In genomic region chr17:50036455-50037320, GRCh38 we compare ENCODE assay signal across 17 cellular contexts. TPM values are rescaled to one million over a fixed set of nuclear protein-coding genes. Genes with fewer than 3 reads are reported as not detected.
A peak's percentile ranks its signal among the peaks of the same experiment; 100 is the strongest.
DNase-seq lines count a peak whose midpoint lies in the region; ATAC-seq, FAIRE-seq and TF ChIP-seq lines count a peak whose summit lies in the region.
"Had no signal": no experiment of that assay in that cellular context is flagged by ENCODE, and none has a peak within 500 bp of the region (broad histone marks: within the 10 kb centered on the region; RNA-seq: fewer than 3 reads in every experiment).

No MANE protein-coding gene starts in this region.

- no peak for TF ChIP-seq POLR2A in HepG2 (IDR thresholded peaks at IDR 0.05; ENCODE audit: insufficient read depth in 1 of 2, low read depth in 2 of 2, low read length in 2 of 2)

- FAIRE-seq in HepG2 (lab: Jason Lieb, UNC) = peak; percentile 4
- FAIRE-seq: G401.6 had no signal

- DNase-seq in H7 = peak; percentile 37
- DNase-seq in PC-9 = no peak
- no peak for DNase-seq in HepG2 (ENCODE audit: low spot score)
- DNase-seq in hepatic stellate cell (ENCODE audit: low spot score) = no peak
- no peak for DNase-seq in activated naive CD4-positive, alpha-beta T cell (lab: John Stamatoyannopoulos, UW)
- DNase-seq in stimulated activated naive CD4-positive, alpha-beta T cell (lab: John Stamatoyannopoulos, UW) = no peak
- no peak for DNase-seq in ACHN
- DNase-seq: activated T-cell treated with anti-CD3 and anti-CD28 coated beads, Interleukin-2, amount 50 U/mL, for 4 hours; NCI-H1694 treated with DMSO at 0.1 percent for 48 hours; occipital lobe; OCI-M1; stimulated activated CD4-positive, alpha-beta T cell treated with anti-CD3 and anti-CD28 coated beads, Interleukin-15, amount 100 ng/mL, for 24 hours; stimulated activated CD8-positive, alpha-beta memory T cell treated with anti-CD3 and anti-CD28 coated beads, Interleukin-4, amount 100 ng/mL, for 48 hours; T-cell had no signal

- H3K79me2 ChIP-seq in PC-9 (ENCODE audit: low read depth) (no peaks in the 10 kb centered on the region), HepG2 (ENCODE audit: insufficient read depth, low read length) (no peaks in the 10 kb centered on the region)

- POLR2A ChIA-PET in PC-9 (lab: Charles Lee; ENCODE audit: unreplicated experiment) = interaction anchor here (0.6 kb wide), 1 partner anchor 359 kb away, joined by 10 read pairs; no protein-coding TSS in a partner anchor
- POLR2A ChIA-PET in HepG2 (lab: Yijun Ruan, JAX) = no interaction called here

- peak; percentile 47 for ATAC-seq in HepG2
- ATAC-seq in stimulated activated memory B cell treated with anti-CD40 and anti-IgM and Interleukin-4, amounts not matched to agents 10 μg/mL and 1 μg/mL and 100 μg/mL, for 72 hours = peak; percentile 29
- ATAC-seq: activated T-cell treated with anti-CD3 and anti-CD28 coated beads, Interleukin-2, amount 50 U/mL, for 4 hours; T-cell had no signal

- H3K36me3 Mint-ChIP-seq in stimulated activated memory B cell treated with anti-CD40 and anti-IgM and Interleukin-4, amounts not matched to agents 10 μg/mL and 1 μg/mL and 100 μg/mL, for 72 hours = no peaks in the 10 kb centered on the region
- H3K36me3 Mint-ChIP-seq: CD14-positive monocyte, T-cell had no signal

- in situ Hi-C loops in HepG2 (cut with HindIII; ENCODE audit: extremely low pct_ligation_motif_present, low pct_unique_long_range_greater_than_20kb) = no loop called here
- in situ Hi-C loops in ACHN (cut with HindIII; ENCODE audit: low pct_ligation_motif_present, low pct_unique_long_range_greater_than_20kb, low sequenced_read_pairs) = no loop called here

- H3K36me3 ChIP-seq in H7 (replicated peaks; ENCODE audit: control insufficient read depth, insufficient read depth, low read length) (no peaks in the 10 kb centered on the region), PC-9 (ENCODE audit: low read depth) (no peaks in the 10 kb centered on the region), HepG2 (replicated peaks in 1 of 2; ENCODE audit: control insufficient read depth in 1 of 2, insufficient read depth in 2 of 2, low read length in 2 of 2) (no peaks in the 10 kb centered on the region)

- WGBS in HepG2 (ENCODE audit: low lambda C conversion rate) = 5% methylated on average over 11 of the region's 12 CpGs

- H3K27me3 ChIP-seq in H7 (ENCODE audit: control insufficient read depth, insufficient read depth, low read length) = no peaks in the 10 kb centered on the region
- no peaks in the 10 kb centered on the region for H3K27me3 ChIP-seq in PC-9 (ENCODE audit: insufficient read depth, low read depth)
- H3K27me3 ChIP-seq in HepG2 (ENCODE audit: control insufficient read depth in 1 of 2, insufficient read depth in 2 of 2, low read length in 2 of 2) = peaks cover 0 to 9% of the 10 kb centered on the region in 2 experiments; a peak in 3 of 5 replicates

- intact Hi-C loops in PC-9 (cut with micrococcal nuclease; ENCODE audit: unreplicated experiment) (no loop called here), HepG2 (cut with micrococcal nuclease; ENCODE audit: unreplicated experiment) (no loop called here)

- H3K27ac ChIP-seq in PC-9 = no peak overlapping the region
- H3K27ac ChIP-seq in HepG2 (ENCODE audit: extremely low read length, insufficient read depth, low read length) = no peak overlapping the region

- no peak for TF ChIP-seq CTCF in PC-9 (conservative IDR thresholded peaks at IDR 0.05)
- no peak for TF ChIP-seq CTCF in HepG2 (CRISPR knock-in tag; IDR thresholded peaks at IDR 0.05)

- CTCF ChIA-PET in PC-9 (lab: Charles Lee) = interaction anchor here (0.6 kb wide), 1 partner anchor 11 kb away, joined by 3 read pairs; no protein-coding TSS in a partner anchor
- CTCF ChIA-PET in HepG2 (lab: Yijun Ruan, JAX; ENCODE audit: low intra/inter-chr PET ratio, low total read pairs) = no interaction called here

- no peak overlapping the region for H3K9ac ChIP-seq in HepG2 (ENCODE audit: insufficient read depth, low read depth, low read length)

- no peak for TF ChIP-seq RAD21 in HepG2 (CRISPR knock-in tag; IDR thresholded peaks at IDR 0.05)

- H3K9me2 ChIP-seq in PC-9 (ENCODE audit: insufficient read depth) = no peaks in the 10 kb centered on the region

- no peaks in the 10 kb centered on the region for H3K9me3 ChIP-seq in PC-9 (ENCODE audit: insufficient read depth, low read depth)
- no peaks in the 10 kb centered on the region for H3K9me3 ChIP-seq in HepG2 (ENCODE audit: low read length)

- BruUV-seq in PC-9 (replicated peaks; lab: Mats Ljungman, UMichigan) (no TSS peak), HepG2 (replicated peaks; lab: Mats Ljungman, UMichigan) (no TSS peak)

- H3K4me3 ChIP-seq in H7 (ENCODE audit: insufficient read depth, low read depth, low read length) = no peak overlapping the region
- H3K4me3 ChIP-seq in PC-9 = no peak overlapping the region
- no peak overlapping the region; a peak in 1 of 6 replicates for H3K4me3 ChIP-seq in HepG2 (replicated peaks in 1 of 3; ENCODE audit: insufficient read depth in 1 of 3, low read depth in 2 of 3, low read length in 3 of 3)

- H3K4me2 ChIP-seq in PC-9 (peak overlapping the region; percentile 44; the same call in 1 of the 2 replicates), HepG2 (ENCODE audit: low read depth, low read length) (peak overlapping the region; percentile 33)

- H3K4me1 ChIP-seq in PC-9 (replicated peaks; ENCODE audit: insufficient read depth) (peaks cover 30% of the 10 kb centered on the region), HepG2 (ENCODE audit: insufficient read depth, low read length) (peaks cover 34% of the 10 kb centered on the region)

- H3K27ac Mint-ChIP-seq in stimulated activated memory B cell treated with anti-CD40 and anti-IgM and Interleukin-4, amounts not matched to agents 10 μg/mL and 1 μg/mL and 100 μg/mL, for 72 hours = no peak overlapping the region
- H3K27ac Mint-ChIP-seq: T-cell had no signal

- peak in 1 of 2 experiments; percentile 13; a peak in 1 of 4 replicates for TF ChIP-seq EP300 in HepG2 (IDR thresholded peaks at IDR 0.05; ENCODE audit: low read depth in 2 of 2, low read length in 2 of 2)
- no peak for TF ChIP-seq EP300 in HepG2 (CRISPR knock-in tag; IDR thresholded peaks at IDR 0.05; ENCODE audit: borderline replicate concordance)

- no peaks in the 10 kb centered on the region for H4K20me1 ChIP-seq in PC-9 (ENCODE audit: insufficient read depth)
- no peaks in the 10 kb centered on the region for H4K20me1 ChIP-seq in HepG2 (ENCODE audit: insufficient read depth, low read length)

- H2AFZ ChIP-seq in PC-9 (no peak overlapping the region), HepG2 (ENCODE audit: low read length) (no peak overlapping the region)

- no peak overlapping the region for H3K4me3 Mint-ChIP-seq in stimulated activated memory B cell treated with anti-CD40 and anti-IgM and Interleukin-4, amounts not matched to agents 10 μg/mL and 1 μg/mL and 100 μg/mL, for 72 hours
- H3K4me3 Mint-ChIP-seq: activated T-cell treated with anti-CD3 and anti-CD28 coated beads, Interleukin-2, amount 50 U/mL, for 4 hours; CD14-positive monocyte; T-cell had no signal

- H3K9me3 Mint-ChIP-seq in stimulated activated memory B cell treated with anti-CD40 and anti-IgM and Interleukin-4, amounts not matched to agents 10 μg/mL and 1 μg/mL and 100 μg/mL, for 72 hours = no peaks in the 10 kb centered on the region
- H3K9me3 Mint-ChIP-seq: activated T-cell treated with anti-CD3 and anti-CD28 coated beads, Interleukin-2, amount 50 U/mL, for 4 hours; CD14-positive monocyte; T-cell had no signal

- peaks cover 6% of the 10 kb centered on the region; the same call in 1 of the 2 replicates for H3F3A ChIP-seq in PC-9 (ENCODE audit: insufficient read depth, low read depth)

- peaks cover 10% of the 10 kb centered on the region for H3K27me3 Mint-ChIP-seq in stimulated activated memory B cell treated with anti-CD40 and anti-IgM and Interleukin-4, amounts not matched to agents 10 μg/mL and 1 μg/mL and 100 μg/mL, for 72 hours

- H3K4me1 Mint-ChIP-seq in stimulated activated memory B cell treated with anti-CD40 and anti-IgM and Interleukin-4, amounts not matched to agents 10 μg/mL and 1 μg/mL and 100 μg/mL, for 72 hours = no peaks in the 10 kb centered on the region
- H3K4me1 Mint-ChIP-seq: CD14-positive monocyte, T-cell had no signal

RNA-seq across cellular contexts. Expression of gene ITGA3, which starts 19.2 kb away (rescaled TPM):
- total RNA-seq in H7 (2014; rRNA removed; shearing (Covaris generic)) = 20.0 and 24.0 TPM in 2 replicates
- total RNA-seq in PC-9 (2021) (291 and 327 TPM in 2 replicates), HepG2 (2016; rRNA removed; fragmentation: Illumina TruSeq; extraction: Trizol) (0.69 and 0.77 TPM in 2 replicates)
- total RNA-seq in HepG2 (2016; cell fraction: cytosol; rRNA removed; fragmentation: Illumina TruSeq; extraction: Trizol; ENCODE audit: low read depth) = 1.5 and 1.9 TPM in 2 replicates
- total RNA-seq in HepG2 (2016; cell fraction: insoluble cytoplasmic fraction; rRNA removed; fragmentation: Illumina TruSeq; extraction: Trizol) = 0.48 and 1.1 TPM in 2 replicates
- 0.28 and 0.62 TPM in 2 replicates for total RNA-seq in HepG2 (2016; cell fraction: membrane; rRNA removed; fragmentation: Illumina TruSeq; extraction: Trizol)
- 1.3 and 1.8 TPM in 2 replicates for total RNA-seq in HepG2 (2016; cell fraction: nucleus; rRNA removed; fragmentation: Illumina TruSeq; extraction: Trizol)
- 0.48 and 0.59 TPM in 2 replicates for polyA plus RNA-seq in HepG2 (2011; rRNA removed)
- polyA plus RNA-seq in HepG2 (2011; cell fraction: cytosol; rRNA removed) = 0.33 and 0.78 TPM in 2 replicates
- 2.6 and 3.3 TPM in 2 replicates for polyA plus RNA-seq in HepG2 (2011; cell fraction: nucleus; rRNA removed)
- polyA plus RNA-seq in HepG2 (2012) = 0.27 and 0.32 TPM in 2 replicates
- polyA plus RNA-seq in HepG2 (2016; cell fraction: cytosol; fragmentation: Illumina TruSeq; extraction: Trizol; ENCODE audit: low read depth) = 0.51 and 0.57 TPM in 2 replicates
- 0.52 and 0.82 TPM in 2 replicates for polyA plus RNA-seq in HepG2 (2016; cell fraction: insoluble cytoplasmic fraction; fragmentation: Illumina TruSeq; extraction: Trizol; ENCODE audit: low read depth)
- polyA plus RNA-seq in HepG2 (2016; cell fraction: membrane; fragmentation: Illumina TruSeq; extraction: Trizol; ENCODE audit: low read depth) = 0.30 and 0.48 TPM in 2 replicates
- 1.3 and 2.2 TPM in 2 replicates for polyA plus RNA-seq in HepG2 (2016; cell fraction: nucleus; fragmentation: Illumina TruSeq; extraction: Trizol; ENCODE audit: insufficient read depth, low read depth)
- polyA minus RNA-seq in HepG2 (2011; rRNA and poly(A)+ RNA removed; ENCODE audit: low replicate concordance) = 1.4 and 198 TPM in 2 replicates
- 2.9 and 6.2 TPM in 2 replicates for polyA minus RNA-seq in HepG2 (2011; cell fraction: cytosol; rRNA and poly(A)+ RNA removed)
- polyA minus RNA-seq in HepG2 (2011; cell fraction: nucleus; rRNA and poly(A)+ RNA removed) = 1.1 and 2.8 TPM in 2 replicates

RNA-seq across cellular contexts. Expression of gene DLX3, which starts 41.7 kb away (rescaled TPM):
- total RNA-seq in H7 (2014; rRNA removed; shearing (Covaris generic)) = not detected in 2 replicates
- total RNA-seq in PC-9 (2021) (1.2 and 2.0 TPM in 2 replicates), HepG2 (2016; rRNA removed; fragmentation: Illumina TruSeq; extraction: Trizol) (not detected in 2 replicates)
- not detected in 2 replicates for total RNA-seq in HepG2 (2016; cell fraction: cytosol; rRNA removed; fragmentation: Illumina TruSeq; extraction: Trizol; ENCODE audit: low read depth)
- total RNA-seq in HepG2 (2016; cell fraction: insoluble cytoplasmic fraction; rRNA removed; fragmentation: Illumina TruSeq; extraction: Trizol) = not detected in 2 replicates
- not detected in 2 replicates for total RNA-seq in HepG2 (2016; cell fraction: membrane; rRNA removed; fragmentation: Illumina TruSeq; extraction: Trizol)
- total RNA-seq in HepG2 (2016; cell fraction: nucleus; rRNA removed; fragmentation: Illumina TruSeq; extraction: Trizol) = not detected in 2 replicates
- polyA plus RNA-seq in HepG2 (2011; rRNA removed) = 0.03 and 0.05 TPM in 2 replicates
- not detected in 2 replicates for polyA plus RNA-seq in HepG2 (2011; cell fraction: cytosol; rRNA removed)
- 0.05 and 0.23 TPM in 2 replicates for polyA plus RNA-seq in HepG2 (2011; cell fraction: nucleus; rRNA removed)
- not detected in 2 replicates for polyA plus RNA-seq in HepG2 (2012)
- polyA plus RNA-seq in HepG2 (2016; cell fraction: cytosol; fragmentation: Illumina TruSeq; extraction: Trizol; ENCODE audit: low read depth) = not detected in 2 replicates
- 0.09 TPM in 1 of 2 replicates, not detected in the other for polyA plus RNA-seq in HepG2 (2016; cell fraction: insoluble cytoplasmic fraction; fragmentation: Illumina TruSeq; extraction: Trizol; ENCODE audit: low read depth)
- not detected in 2 replicates for polyA plus RNA-seq in HepG2 (2016; cell fraction: membrane; fragmentation: Illumina TruSeq; extraction: Trizol; ENCODE audit: low read depth)
- polyA plus RNA-seq in HepG2 (2016; cell fraction: nucleus; fragmentation: Illumina TruSeq; extraction: Trizol; ENCODE audit: insufficient read depth, low read depth) = not detected in 2 replicates
- 0.65 TPM in 1 of 2 replicates, not detected in the other for polyA minus RNA-seq in HepG2 (2011; rRNA and poly(A)+ RNA removed; ENCODE audit: low replicate concordance)
- polyA minus RNA-seq in HepG2 (2011; cell fraction: cytosol; rRNA and poly(A)+ RNA removed) = not detected in 2 replicates
- not detected in 2 replicates for polyA minus RNA-seq in HepG2 (2011; cell fraction: nucleus; rRNA and poly(A)+ RNA removed)
- total RNA-seq: occipital lobe, T-cell had no signal
- polyA plus RNA-seq: CD14-positive monocyte had no signal

RNA-seq across cellular contexts. Expression of gene PDK2, which starts 58.5 kb away (rescaled TPM):
- 13.5 and 14.2 TPM in 2 replicates for total RNA-seq in H7 (2014; rRNA removed; shearing (Covaris generic))
- 38.6 and 58.7 TPM in 2 replicates for total RNA-seq in PC-9 (2021)
- total RNA-seq in HepG2 (2016; rRNA removed; fragmentation: Illumina TruSeq; extraction: Trizol) = 18.5 and 19.2 TPM in 2 replicates
- total RNA-seq in HepG2 (2016; cell fraction: cytosol; rRNA removed; fragmentation: Illumina TruSeq; extraction: Trizol; ENCODE audit: low read depth) = 6.4 and 13.9 TPM in 2 replicates
- total RNA-seq in HepG2 (2016; cell fraction: insoluble cytoplasmic fraction; rRNA removed; fragmentation: Illumina TruSeq; extraction: Trizol) = 16.2 and 19.8 TPM in 2 replicates
- 10.9 and 11.9 TPM in 2 replicates for total RNA-seq in HepG2 (2016; cell fraction: membrane; rRNA removed; fragmentation: Illumina TruSeq; extraction: Trizol)
- 10.9 and 12.5 TPM in 2 replicates for total RNA-seq in HepG2 (2016; cell fraction: nucleus; rRNA removed; fragmentation: Illumina TruSeq; extraction: Trizol)
- polyA plus RNA-seq in HepG2 (2011; rRNA removed) = 59.7 and 66.6 TPM in 2 replicates
- 33.2 and 46.3 TPM in 2 replicates for polyA plus RNA-seq in HepG2 (2011; cell fraction: cytosol; rRNA removed)
- 86.5 and 102 TPM in 2 replicates for polyA plus RNA-seq in HepG2 (2011; cell fraction: nucleus; rRNA removed)
- 17.2 and 27.4 TPM in 2 replicates for polyA plus RNA-seq in HepG2 (2012)
- polyA plus RNA-seq in HepG2 (2016; cell fraction: cytosol; fragmentation: Illumina TruSeq; extraction: Trizol; ENCODE audit: low read depth) = 9.3 and 10.8 TPM in 2 replicates
- polyA plus RNA-seq in HepG2 (2016; cell fraction: insoluble cytoplasmic fraction; fragmentation: Illumina TruSeq; extraction: Trizol; ENCODE audit: low read depth) = 22.3 and 32.8 TPM in 2 replicates
- 12.0 and 14.3 TPM in 2 replicates for polyA plus RNA-seq in HepG2 (2016; cell fraction: membrane; fragmentation: Illumina TruSeq; extraction: Trizol; ENCODE audit: low read depth)
- 21.9 and 24.6 TPM in 2 replicates for polyA plus RNA-seq in HepG2 (2016; cell fraction: nucleus; fragmentation: Illumina TruSeq; extraction: Trizol; ENCODE audit: insufficient read depth, low read depth)
- 111 and 113 TPM in 2 replicates for polyA minus RNA-seq in HepG2 (2011; rRNA and poly(A)+ RNA removed; ENCODE audit: low replicate concordance)
- 22.7 and 28.5 TPM in 2 replicates for polyA minus RNA-seq in HepG2 (2011; cell fraction: cytosol; rRNA and poly(A)+ RNA removed)
- 44.5 and 48.7 TPM in 2 replicates for polyA minus RNA-seq in HepG2 (2011; cell fraction: nucleus; rRNA and poly(A)+ RNA removed)

Comparison
In these comparisons a context has a peak if more than half of its experiments do, and no peak if none do; other contexts are left out.
1. RNA of gene ITGA3, which starts 19.2 kb away (total RNA-seq): 291 to 327 TPM in PC-9; 20.0 to 24.0 TPM in H7 and 0.28 to 1.9 TPM in HepG2; every median in the first group is over 10 times any median in the second.